In the genomic region with DNA sequence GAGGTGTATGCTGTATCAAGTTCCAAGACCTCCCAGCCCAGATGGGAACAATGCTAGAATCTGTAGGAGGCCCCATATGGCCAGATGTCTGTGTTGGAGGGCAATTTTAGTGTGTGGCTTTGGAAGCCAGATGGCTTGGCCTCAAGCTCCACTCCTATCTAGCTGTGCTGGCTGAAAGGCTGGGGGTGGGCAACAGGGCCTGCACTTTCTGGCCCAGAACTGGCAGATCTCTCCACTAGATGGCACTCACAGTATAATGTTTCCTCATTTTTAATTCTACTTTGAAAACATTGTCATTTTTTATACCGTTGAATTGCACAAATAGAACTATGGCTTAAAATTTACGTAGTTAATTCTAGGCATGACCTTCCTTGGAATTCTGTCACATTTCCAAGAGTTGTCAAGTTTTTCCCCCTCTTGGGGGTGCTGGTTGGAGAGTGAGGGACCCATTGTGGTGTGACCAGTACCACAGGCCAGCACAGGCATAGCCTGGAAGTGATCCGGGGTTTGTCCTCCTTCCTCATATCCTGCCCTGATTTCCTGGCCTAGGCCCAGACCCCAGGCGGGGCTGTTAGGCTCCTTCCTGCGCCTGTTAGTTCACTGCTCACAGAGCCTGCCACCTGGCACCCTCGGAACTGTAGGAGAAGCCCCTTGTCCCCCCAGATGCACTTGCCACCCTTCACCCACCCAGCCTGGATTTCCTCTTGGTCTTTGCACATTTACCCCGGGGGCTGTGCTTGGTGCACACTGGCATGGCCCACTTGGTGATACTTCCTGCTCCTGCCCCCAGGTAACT, we compare ENCODE assay signal across 8 cellular contexts. TPM values are rescaled to one million over a fixed set of nuclear protein-coding genes. Genes with fewer than 3 reads are reported as not detected.
DNase-seq lines count a peak whose midpoint lies in the region; ATAC-seq, FAIRE-seq and TF ChIP-seq lines count a peak whose summit lies in the region.

No MANE protein-coding gene starts in this region.

- DNase-seq in DMS114 treated with DMSO at 0.1 percent for 48 hours (lab: John Stamatoyannopoulos, UW; ENCODE audit: unreplicated experiment) = peak; percentile 72
- DNase-seq in NOMO-1 treated with DMSO at 0.1 percent for 48 hours (lab: John Stamatoyannopoulos, UW; ENCODE audit: unreplicated experiment) = peak; percentile 44
- peak; percentile 26 for DNase-seq in bronchial epithelial cell (ENCODE audit: low read depth)
- DNase-seq in kidney glomerular epithelial cell (lab: John Stamatoyannopoulos, UW) = peak; percentile 60
- no peak for DNase-seq in suprapubic skin (ENCODE audit: low spot score in 2 of 2)

- 41% methylated on average over 7 of the region's 7 CpGs for WGBS in suprapubic skin

- H3K36me3 ChIP-seq in bronchial epithelial cell (ENCODE audit: control insufficient read depth, insufficient read depth, low read length) (no peaks in the 10 kb centered on the region), suprapubic skin (no peaks in the 10 kb centered on the region)

- no peaks in the 10 kb centered on the region for H3K9me3 ChIP-seq in suprapubic skin

- H3K27me3 ChIP-seq in bronchial epithelial cell (ENCODE audit: control insufficient read depth, insufficient read depth, low read length) (no peaks in the 10 kb centered on the region), suprapubic skin (no peaks in the 10 kb centered on the region)

- peak; percentile 65 for TF ChIP-seq CTCF in bronchial epithelial cell (IDR thresholded peaks at IDR 0.05; ENCODE audit: insufficient read depth, low read length, severe bottlenecking)
- TF ChIP-seq CTCF in suprapubic skin (IDR thresholded peaks at IDR 0.05) = peak; percentile 11 to 38

- no peak overlapping the region for H3K27ac ChIP-seq in suprapubic skin

- TF ChIP-seq EP300 in suprapubic skin (IDR thresholded peaks at IDR 0.05) = no peak

- peak; percentile 53 for ATAC-seq in HG03354 (IDR thresholded peaks at IDR 0.05; ENCODE audit: poor library complexity, severe bottlenecking, unreplicated experiment)
- no peak for ATAC-seq in GM19328 (IDR thresholded peaks at IDR 0.05; ENCODE audit: unreplicated experiment)
- no peak for ATAC-seq in GM21576 (IDR thresholded peaks at IDR 0.05; ENCODE audit: unreplicated experiment)

- FAIRE-seq in bronchial epithelial cell (lab: Jason Lieb, UNC) = no peak

- H3K4me1 ChIP-seq in suprapubic skin = peaks cover 3% of the 10 kb centered on the region

- TF ChIP-seq POLR2A in suprapubic skin (IDR thresholded peaks at IDR 0.05) = no peak

- H3K4me3 ChIP-seq in bronchial epithelial cell (ENCODE audit: low read depth, low read length) = no peak overlapping the region
- H3K4me3 ChIP-seq in suprapubic skin = no peak overlapping the region

RNA-seq across cellular contexts. Expression of gene ARHGAP22, which starts 52.9 kb away (rescaled TPM):
- total RNA-seq in bronchial epithelial cell = 4.9 and 9.0 TPM in 2 replicates
- 1 to 10 TPM in 3 of 4 donors, under 1 TPM in 1; 0.98 to 7.2 (median 2.2) TPM for total RNA-seq in suprapubic skin

Comparison
In these comparisons a context has a peak if more than half of its experiments do, and no peak if none do; other contexts are left out.
1. DNase-seq: peak in DMS114 treated with DMSO at 0.1 percent for 48 hours (single experiment), NOMO-1 treated with DMSO at 0.1 percent for 48 hours (single experiment), bronchial epithelial cell (single experiment) and kidney glomerular epithelial cell (single experiment); none in suprapubic skin (0 of 2).